15 cellular contexts compared by ENCODE assay signal in the genomic region with DNA sequence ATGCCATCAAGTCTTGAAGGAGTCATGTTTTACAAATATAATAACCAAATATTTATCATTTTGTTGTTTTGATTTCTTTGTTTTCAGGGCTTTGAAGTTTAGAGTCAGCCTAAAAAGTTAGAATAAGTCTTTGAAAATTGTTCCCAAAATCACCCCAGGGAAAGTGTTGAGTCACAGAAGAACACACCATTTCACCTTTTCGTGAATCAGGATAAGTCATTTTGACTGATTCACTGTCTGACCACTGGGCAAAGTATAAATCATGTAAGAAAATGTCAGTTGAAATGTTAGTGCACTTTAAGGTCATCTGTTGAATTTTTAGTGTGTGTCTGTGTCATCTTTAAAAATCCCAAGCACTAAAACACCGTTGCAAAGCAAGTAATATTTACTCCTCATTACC.
"Had no signal": no experiment of that assay in that cellular context is flagged by ENCODE, and none has a peak within 500 bp of the region (broad histone marks: within the 10 kb centered on the region; RNA-seq: fewer than 3 reads in every experiment).

No MANE protein-coding gene starts in this region.

- DNase-seq: activated CD4-positive, alpha-beta T cell treated with anti-CD3 and anti-CD28 coated beads for 1 hour; activated CD4-positive, alpha-beta T cell treated with anti-CD3 and anti-CD28 coated beads, Interleukin-2, amount 50 U/mL, for 48 hours; activated naive CD4-positive, alpha-beta T cell treated with anti-CD3 and anti-CD28 coated beads, Interleukin-2, amount 10 ng/mL, durations not matched to agents 7 days and 5 days; colonic mucosa; gastrocnemius medialis; mucosa of descending colon; naive thymus-derived CD4-positive, alpha-beta T cell; stimulated activated CD4-positive, alpha-beta T cell treated with anti-CD3 and anti-CD28 coated beads, Interleukin-12 subunit alpha, Interleukin-12 subunit beta, amount 100 ng/mL, for 4 hours; stimulated activated CD4-positive, alpha-beta T cell treated with anti-CD3 and anti-CD28 coated beads, Interleukin-2, amount 100 ng/mL, for 24 hours; T-cell; T-helper 9 cell had no signal

- H3K9ac ChIP-seq: parathyroid adenoma had no signal

- H3K27me3 ChIP-seq: colonic mucosa, gastrocnemius medialis had no signal

- H3K27ac ChIP-seq: colonic mucosa, gastrocnemius medialis, parathyroid adenoma, thoracic aorta, VCaP had no signal

- H2AFZ ChIP-seq: parathyroid adenoma had no signal

- H3K4me1 Mint-ChIP-seq: activated naive CD4-positive, alpha-beta T cell treated with anti-CD3 and anti-CD28 coated beads, Interleukin-2, amount 10 ng/mL, durations not matched to agents 7 days and 5 days; naive thymus-derived CD4-positive, alpha-beta T cell; T-cell had no signal

- H3K4me1 ChIP-seq: colonic mucosa, gastrocnemius medialis, parathyroid adenoma had no signal

- H3K9me3 ChIP-seq: colonic mucosa, gastrocnemius medialis, mucosa of descending colon, thoracic aorta had no signal

- H3K4me3 ChIP-seq: colonic mucosa, gastrocnemius medialis, mucosa of descending colon, thoracic aorta had no signal

- H3K79me2 ChIP-seq: parathyroid adenoma had no signal

- ATAC-seq: gastrocnemius medialis; mucosa of descending colon; naive thymus-derived CD4-positive, alpha-beta T cell; T-cell had no signal

- H3K27me3 Mint-ChIP-seq: activated naive CD4-positive, alpha-beta T cell treated with anti-CD3 and anti-CD28 coated beads, Interleukin-2, amount 10 ng/mL, durations not matched to agents 7 days and 5 days; naive thymus-derived CD4-positive, alpha-beta T cell had no signal

- H3K36me3 Mint-ChIP-seq: activated naive CD4-positive, alpha-beta T cell treated with anti-CD3 and anti-CD28 coated beads, Interleukin-2, amount 10 ng/mL, durations not matched to agents 7 days and 5 days; naive thymus-derived CD4-positive, alpha-beta T cell; T-cell had no signal

- H3K4me3 Mint-ChIP-seq: activated naive CD4-positive, alpha-beta T cell treated with anti-CD3 and anti-CD28 coated beads, Interleukin-2, amount 10 ng/mL, durations not matched to agents 7 days and 5 days; naive thymus-derived CD4-positive, alpha-beta T cell; T-cell had no signal

- H3K36me3 ChIP-seq: colonic mucosa, gastrocnemius medialis, thoracic aorta had no signal

- H3K27ac Mint-ChIP-seq: activated naive CD4-positive, alpha-beta T cell treated with anti-CD3 and anti-CD28 coated beads, Interleukin-2, amount 10 ng/mL, durations not matched to agents 7 days and 5 days; activated T-helper 2 cell treated with anti-CD3 and anti-CD28 coated beads, Interferon-gamma antibody, Interleukin-2, Interleukin-4, amounts not matched to agents 10 μg/mL and 5 μg/mL and 100 μg/mL, durations not matched to agents 14 hours and 24 hours and 36 hours; naive thymus-derived CD4-positive, alpha-beta T cell; T-cell had no signal
